8 cellular contexts compared by ENCODE assay signal in genomic region chr1:21368514-21369289, GRCh38.
DNase-seq lines count a peak whose midpoint lies in the region; ATAC-seq and TF ChIP-seq lines count a peak whose summit lies in the region.

No MANE protein-coding gene starts in this region.

- H3K36me3 ChIP-seq in CD4-positive, CD25-positive, alpha-beta regulatory T cell (ENCODE audit: control insufficient read depth, insufficient read depth, low read length) = no peaks in the 10 kb centered on the region
- H3K36me3 ChIP-seq in OCI-LY1 (ENCODE audit: insufficient read depth, low read length) = no peaks in the 10 kb centered on the region
- H3K36me3 ChIP-seq in stomach = no peaks in the 10 kb centered on the region

- DNase-seq in CD4-positive, CD25-positive, alpha-beta regulatory T cell = peak; percentile 53 to 56 (median 54)
- DNase-seq in HS-5 (ENCODE audit: low read depth) (peak; percentile 47), fibroblast of mammary gland (ENCODE audit: low read depth) (peak; percentile 85), stomach (peak; percentile 82)
- DNase-seq in activated T-cell treated with anti-CD3 and anti-CD28 coated beads, Interleukin-2, amount 50 U/mL, for 4 hours = peak; percentile 68

- no peaks in the 10 kb centered on the region for H3K9me2 ChIP-seq in OCI-LY1 (ENCODE audit: low read depth, low read length)

- H3K4me2 ChIP-seq in OCI-LY1 (ENCODE audit: low read length) = no peak overlapping the region

- no peaks in the 10 kb centered on the region for H3K27me3 ChIP-seq in CD4-positive, CD25-positive, alpha-beta regulatory T cell (ENCODE audit: control insufficient read depth, insufficient read depth, low read length)
- H3K27me3 ChIP-seq in OCI-LY1 (ENCODE audit: insufficient read depth, low read length) (no peaks in the 10 kb centered on the region), stomach (no peaks in the 10 kb centered on the region)

- ATAC-seq in CD4-positive, CD25-positive, alpha-beta regulatory T cell (ENCODE audit: low read depth in 2 of 2) = peak; percentile 70 to 71
- peak; percentile 79 to 83 for ATAC-seq in activated T-cell treated with anti-CD3 and anti-CD28 coated beads, Interleukin-2, amount 50 U/mL, for 4 hours
- no peak for ATAC-seq in HG02759 (IDR thresholded peaks at IDR 0.05; ENCODE audit: unreplicated experiment)

- H3K36me3 Mint-ChIP-seq in CD4-positive, CD25-positive, alpha-beta regulatory T cell = no peaks in the 10 kb centered on the region
- H3K36me3 Mint-ChIP-seq in activated T-cell treated with anti-CD3 and anti-CD28 coated beads, Interleukin-2, amount 50 U/mL, for 4 hours (ENCODE audit: insufficient read depth) = no peaks in the 10 kb centered on the region
- no peaks in the 10 kb centered on the region for H3K36me3 Mint-ChIP-seq in nephron (ENCODE audit: low read depth)

- no peaks in the 10 kb centered on the region for H3K9me3 ChIP-seq in CD4-positive, CD25-positive, alpha-beta regulatory T cell (ENCODE audit: control insufficient read depth in 2 of 2, low read length in 2 of 2)
- no peaks in the 10 kb centered on the region for H3K9me3 ChIP-seq in OCI-LY1 (ENCODE audit: low read length)
- H3K9me3 ChIP-seq in stomach = no peaks in the 10 kb centered on the region

- no peaks in the 10 kb centered on the region for H3K4me1 ChIP-seq in CD4-positive, CD25-positive, alpha-beta regulatory T cell (ENCODE audit: control insufficient read depth, insufficient read depth, low read length, poor library complexity, severe bottlenecking)
- H3K4me1 ChIP-seq in OCI-LY1 (ENCODE audit: insufficient read depth, low read length, severe bottlenecking) (no peaks in the 10 kb centered on the region), stomach (peaks cover 0 to 10% (median 7%) of the 10 kb centered on the region in 4 donors)

- H4K20me1 ChIP-seq in OCI-LY1 (ENCODE audit: insufficient read depth, low read length) = no peaks in the 10 kb centered on the region

- no peak for TF ChIP-seq POLR2A in stomach (IDR thresholded peaks at IDR 0.05)

- no peak overlapping the region for H3K4me3 ChIP-seq in CD4-positive, CD25-positive, alpha-beta regulatory T cell (ENCODE audit: low read depth, low read length)
- no peak overlapping the region for H3K4me3 ChIP-seq in OCI-LY1 (ENCODE audit: low read depth, low read length, poor library complexity, severe bottlenecking)
- H3K4me3 ChIP-seq in fibroblast of mammary gland (ENCODE audit: control insufficient read depth, low read depth, low read length) = no peak overlapping the region
- no peak overlapping the region for H3K4me3 ChIP-seq in stomach

- intact Hi-C loops in stomach (cut with DNase I; ENCODE audit: low total_unique reads) = loop anchor here (5.0 kb wide), 1 partner anchor 111 kb away; no protein-coding TSS in a partner anchor

- peaks cover 4% of the 10 kb centered on the region for H3K27me3 Mint-ChIP-seq in CD4-positive, CD25-positive, alpha-beta regulatory T cell
- no peaks in the 10 kb centered on the region for H3K27me3 Mint-ChIP-seq in activated T-cell treated with anti-CD3 and anti-CD28 coated beads, Interleukin-2, amount 50 U/mL, for 4 hours (ENCODE audit: low read depth)
- peaks cover 10% of the 10 kb centered on the region for H3K27me3 Mint-ChIP-seq in nephron (ENCODE audit: low read depth)

- no peaks in the 10 kb centered on the region for H3K79me2 ChIP-seq in OCI-LY1 (ENCODE audit: insufficient read depth, low read length)

- peaks cover 0 to 1% (median 0%) of the 10 kb centered on the region in 7 donors for H3K9me3 Mint-ChIP-seq in CD4-positive, CD25-positive, alpha-beta regulatory T cell
- H3K9me3 Mint-ChIP-seq in activated T-cell treated with anti-CD3 and anti-CD28 coated beads, Interleukin-2, amount 50 U/mL, for 4 hours = no peaks in the 10 kb centered on the region
- no peaks in the 10 kb centered on the region for H3K9me3 Mint-ChIP-seq in nephron

- peaks cover 4 to 10% (median 8%) of the 10 kb centered on the region in 4 donors for H3K4me1 Mint-ChIP-seq in CD4-positive, CD25-positive, alpha-beta regulatory T cell
- H3K4me1 Mint-ChIP-seq in activated T-cell treated with anti-CD3 and anti-CD28 coated beads, Interleukin-2, amount 50 U/mL, for 4 hours (ENCODE audit: low read depth) = peaks cover 15% of the 10 kb centered on the region
- H3K4me1 Mint-ChIP-seq in nephron = no peaks in the 10 kb centered on the region

- H3K4me3 Mint-ChIP-seq in CD4-positive, CD25-positive, alpha-beta regulatory T cell = no peak overlapping the region
- H3K4me3 Mint-ChIP-seq in activated T-cell treated with anti-CD3 and anti-CD28 coated beads, Interleukin-2, amount 50 U/mL, for 4 hours = no peak overlapping the region
- no peak overlapping the region for H3K4me3 Mint-ChIP-seq in nephron

- no peak overlapping the region for H3K9ac ChIP-seq in OCI-LY1 (ENCODE audit: low read length)

- no peaks in the 10 kb centered on the region for H3F3A ChIP-seq in OCI-LY1 (ENCODE audit: insufficient read depth, low read length)

- no peak for TF ChIP-seq EP300 in stomach (IDR thresholded peaks at IDR 0.05)

- peak overlapping the region in 1 of 3 donors; percentile 12 for H3K27ac Mint-ChIP-seq in CD4-positive, CD25-positive, alpha-beta regulatory T cell
- no peak overlapping the region for H3K27ac Mint-ChIP-seq in nephron

- no peak overlapping the region for H3K27ac ChIP-seq in CD4-positive, CD25-positive, alpha-beta regulatory T cell (ENCODE audit: insufficient read depth, low read length, poor library complexity, severe bottlenecking)
- H3K27ac ChIP-seq in OCI-LY1 (ENCODE audit: low read depth, low read length, poor library complexity, severe bottlenecking) = no peak overlapping the region
- H3K27ac ChIP-seq in stomach = no peak overlapping the region

- 21 to 28% (median 26%) methylated on average over 9 of the region's 9 CpGs for WGBS in stomach, 5 donors

- H2AFZ ChIP-seq in OCI-LY1 (ENCODE audit: low read length) = no peak overlapping the region

- TF ChIP-seq CTCF in OCI-LY1 (IDR thresholded peaks at IDR 0.05; ENCODE audit: low read length) (peak; percentile 100), fibroblast of mammary gland (conservative IDR thresholded peaks at IDR 0.05; ENCODE audit: control insufficient read depth, insufficient read depth, low read depth, low read length) (peak; percentile 100), nephron (IDR thresholded peaks at IDR 0.05; ENCODE audit: unreplicated experiment in 3 of 3) (peak; percentile 98 to 99 (median 99)), stomach (IDR thresholded peaks at IDR 0.05) (peak; percentile 74 to 100 (median 96))
